Comparison of ENCODE assay signal across 16 cellular contexts in genomic region chr12:97301576-97301975, GRCh38.
DNase-seq lines count a peak whose midpoint lies in the region; ATAC-seq, FAIRE-seq and TF ChIP-seq lines count a peak whose summit lies in the region.
"Had no signal": no experiment of that assay in that cellular context is flagged by ENCODE, and none has a peak within 500 bp of the region (broad histone marks: within the 10 kb centered on the region; RNA-seq: fewer than 3 reads in every experiment).

No MANE protein-coding gene starts in this region.

- no peaks in the 10 kb centered on the region for H3K79me2 ChIP-seq in HepG2 (ENCODE audit: insufficient read depth, low read length)

- H2AFZ ChIP-seq in HepG2 (ENCODE audit: low read length): no peak overlapping the region
- H2AFZ ChIP-seq: GM23338 had no signal

- no peaks in the 10 kb centered on the region for H4K20me1 ChIP-seq in HepG2 (ENCODE audit: insufficient read depth, low read length)
- H4K20me1 ChIP-seq: BLaER1 treated with 17β-estradiol and CSF1 and Interleukin-3, amounts not matched to agents 10 nM and 100 nM had no signal

- DNase-seq in HepG2 (ENCODE audit: low spot score) (no peak), right lobe of liver (no peak), NCI-H524 treated with DMSO at 0.1 percent for 48 hours (lab: John Stamatoyannopoulos, UW) (peak; percentile 96), WERI-Rb-1 (peak; percentile 72), upper lobe of right lung (no peak), GM03348 (ENCODE audit: low spot score) (no peak), CD1c-positive myeloid dendritic cell (ENCODE audit: extremely low spot score) (no peak), GM13977 (ENCODE audit: low spot score) (no peak)
- DNase-seq: ACHN; CD4-positive, alpha-beta memory T cell; DMS53; GF-D8; H9 had no signal

- H3K36me3 ChIP-seq in HepG2 (replicated peaks in 1 of 2; ENCODE audit: control insufficient read depth in 1 of 2, insufficient read depth in 2 of 2, low read length in 2 of 2) (no peaks in the 10 kb centered on the region), right lobe of liver (no peaks in the 10 kb centered on the region), WERI-Rb-1 (no peaks in the 10 kb centered on the region), upper lobe of right lung (no peaks in the 10 kb centered on the region)
- H3K36me3 ChIP-seq: BLaER1 treated with 17β-estradiol and CSF1 and Interleukin-3, amounts not matched to agents 10 nM and 100 nM had no signal

- 18% methylated on average over 3 of the region's 3 CpGs for WGBS in HepG2 (ENCODE audit: low lambda C conversion rate)
- 67% methylated on average over 3 of the region's 3 CpGs for WGBS in right lobe of liver (ENCODE audit: insufficient coverage, low coverage, low lambda C conversion rate, missing lambda C conversion rate)

- H3K9me3 ChIP-seq in HepG2 (ENCODE audit: low read length) (no peaks in the 10 kb centered on the region), right lobe of liver (no peaks in the 10 kb centered on the region), WERI-Rb-1 (ENCODE audit: severe bottlenecking) (no peaks in the 10 kb centered on the region), upper lobe of right lung (no peaks in the 10 kb centered on the region)

- no peak overlapping the region for H3K27ac ChIP-seq in HepG2 (ENCODE audit: extremely low read length, insufficient read depth, low read length)
- no peak overlapping the region for H3K27ac ChIP-seq in right lobe of liver
- no peak overlapping the region for H3K27ac ChIP-seq in WERI-Rb-1
- H3K27ac ChIP-seq in upper lobe of right lung: no peak overlapping the region
- H3K27ac ChIP-seq: BLaER1 treated with 17β-estradiol and CSF1 and Interleukin-3, amounts not matched to agents 10 nM and 100 nM had no signal

- TF ChIP-seq RAD21 in HepG2 (CRISPR knock-in tag; IDR thresholded peaks at IDR 0.05): no peak

- no peak for TF ChIP-seq POLR2A in HepG2 (IDR thresholded peaks at IDR 0.05; ENCODE audit: insufficient read depth in 1 of 2, low read depth in 2 of 2, low read length in 2 of 2)
- TF ChIP-seq POLR2A in right lobe of liver (IDR thresholded peaks at IDR 0.05): no peak

- POLR2A ChIA-PET in HepG2 (lab: Yijun Ruan, JAX): no interaction called here

- in situ Hi-C loops in HepG2 (cut with HindIII; ENCODE audit: extremely low pct_ligation_motif_present, low pct_unique_long_range_greater_than_20kb): loop anchor here (10.0 to 25.0 kb wide), 2 partner anchors 317 to 714 kb away; no protein-coding TSS in a partner anchor
- in situ Hi-C loops in GM13977 (cut with MboI; ENCODE audit: low pct_unique_long_range_greater_than_20kb, low sequenced_read_pairs, unreplicated experiment): no loop called here

- TF ChIP-seq CTCF in HepG2 (CRISPR knock-in tag; IDR thresholded peaks at IDR 0.05): no peak
- no peak for TF ChIP-seq CTCF in right lobe of liver (IDR thresholded peaks at IDR 0.05)
- TF ChIP-seq CTCF in WERI-Rb-1 (IDR thresholded peaks at IDR 0.05; ENCODE audit: low read depth, low read length): no peak
- TF ChIP-seq CTCF in upper lobe of right lung (IDR thresholded peaks at IDR 0.05): no peak
- TF ChIP-seq CTCF in GM13977 (IDR thresholded peaks at IDR 0.05; ENCODE audit: extremely low read depth, insufficient read depth, missing control alignments): no peak

- H3K27me3 ChIP-seq in HepG2 (ENCODE audit: control insufficient read depth in 1 of 2, insufficient read depth in 2 of 2, low read length in 2 of 2) (no peaks in the 10 kb centered on the region), right lobe of liver (no peaks in the 10 kb centered on the region), WERI-Rb-1 (ENCODE audit: insufficient read depth, low read depth, severe bottlenecking) (no peaks in the 10 kb centered on the region), upper lobe of right lung (no peaks in the 10 kb centered on the region)
- H3K27me3 ChIP-seq: BLaER1 treated with 17β-estradiol and CSF1 and Interleukin-3, amounts not matched to agents 10 nM and 100 nM had no signal

- no peak for ATAC-seq in HepG2
- no peak for ATAC-seq in right lobe of liver
- ATAC-seq in upper lobe of right lung: no peak
- ATAC-seq: GM23338 had no signal

- no peak overlapping the region for H3K9ac ChIP-seq in HepG2 (ENCODE audit: insufficient read depth, low read depth, low read length)
- H3K9ac ChIP-seq: BLaER1 treated with 17β-estradiol and CSF1 and Interleukin-3, amounts not matched to agents 10 nM and 100 nM had no signal

- intact Hi-C loops in HepG2 (cut with micrococcal nuclease; ENCODE audit: unreplicated experiment): no loop called here
- intact Hi-C loops in right lobe of liver (cut with DNase I): no loop called here
- intact Hi-C loops in upper lobe of right lung (cut with DNase I): no loop called here

- no peak for FAIRE-seq in HepG2 (lab: Jason Lieb, UNC)
- FAIRE-seq: GM18507 had no signal

- TF ChIP-seq EP300 in HepG2 (IDR thresholded peaks at IDR 0.05; ENCODE audit: low read depth in 2 of 2, low read length in 2 of 2): no peak
- TF ChIP-seq EP300 in HepG2 (CRISPR knock-in tag; IDR thresholded peaks at IDR 0.05; ENCODE audit: borderline replicate concordance): no peak

- no peak overlapping the region for H3K4me2 ChIP-seq in HepG2 (ENCODE audit: low read depth, low read length)
- H3K4me2 ChIP-seq: GM23338 had no signal

- CTCF ChIA-PET in HepG2 (lab: Yijun Ruan, JAX; ENCODE audit: low intra/inter-chr PET ratio, low total read pairs): no interaction called here

- H3K4me1 ChIP-seq in HepG2 (ENCODE audit: insufficient read depth, low read length) (peaks cover 16% of the 10 kb centered on the region), right lobe of liver (no peaks in the 10 kb centered on the region), upper lobe of right lung (no peaks in the 10 kb centered on the region)

- no peak overlapping the region for H3K4me3 ChIP-seq in HepG2 (replicated peaks in 1 of 3; ENCODE audit: insufficient read depth in 1 of 3, low read depth in 2 of 3, low read length in 3 of 3)
- no peak overlapping the region for H3K4me3 ChIP-seq in right lobe of liver
- no peak overlapping the region for H3K4me3 ChIP-seq in WERI-Rb-1 (ENCODE audit: low read depth, low read length)
- H3K4me3 ChIP-seq in upper lobe of right lung: no peak overlapping the region
- H3K4me3 ChIP-seq: BLaER1 treated with 17β-estradiol and CSF1 and Interleukin-3, amounts not matched to agents 10 nM and 100 nM; GM23338 had no signal

- BruUV-seq in HepG2 (replicated peaks; lab: Mats Ljungman, UMichigan): no TSS peak

TF ChIP-seq in HepG2, 621 proteins besides CTCF, POLR2A, EP300 and RAD21:
- no peak for TF ChIP-seq ATF3 (CRISPR knock-in tag; IDR thresholded peaks at IDR 0.05)
- 0 out of 2 replicates have a peak, but pooled peaks have one; percentile 54 for TF ChIP-seq FOXO4 (CRISPR knock-in tag; conservative IDR thresholded peaks at IDR 0.05)

Comparison
In these comparisons a context has a peak if more than half of its experiments do, and no peak if none do; other contexts are left out.
1. DNase-seq: peak in NCI-H524 treated with DMSO at 0.1 percent for 48 hours (single experiment) and WERI-Rb-1 (single experiment); none in HepG2 (single experiment), right lobe of liver (0 of 3), upper lobe of right lung (single experiment), GM03348 (single experiment), CD1c-positive myeloid dendritic cell (single experiment) and GM13977 (single experiment).